ENCODE assay signal across 8 cellular contexts in the genomic region with DNA sequence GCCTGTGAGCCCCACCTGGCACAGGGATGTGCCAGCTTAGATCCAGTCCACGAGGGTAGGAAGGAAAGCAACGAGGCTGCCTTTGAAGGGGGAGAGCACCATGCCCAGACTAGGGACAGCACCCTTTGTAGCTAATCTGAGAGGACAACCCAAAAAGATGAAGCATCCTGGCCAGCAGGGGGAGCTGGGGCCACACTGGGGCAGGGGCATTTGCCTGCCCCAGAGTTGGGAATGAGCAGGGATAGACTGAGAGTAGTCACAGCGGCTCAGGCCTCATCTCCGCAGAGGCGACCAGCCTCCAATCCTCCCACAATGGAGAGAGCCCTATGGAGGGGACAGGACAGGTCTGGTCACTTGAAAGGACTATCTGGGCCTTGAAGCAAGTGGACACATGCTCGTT. TPM values are rescaled to one million over a fixed set of nuclear protein-coding genes. Genes with fewer than 3 reads are reported as not detected.
DNase-seq lines count a peak whose midpoint lies in the region; ATAC-seq and TF ChIP-seq lines count a peak whose summit lies in the region.

No MANE protein-coding gene starts in this region.

- no peak overlapping the region for H3K9ac ChIP-seq in colonic mucosa (ENCODE audit: low read depth in 2 of 2, low read length in 2 of 2)

- H3K9me3 ChIP-seq in colonic mucosa: no peaks in the 10 kb centered on the region

- no peak for ATAC-seq in activated naive CD8-positive, alpha-beta T cell treated with anti-CD3 and anti-CD28 coated beads, Interleukin-2, amount 50 U/mL, for 24 hours
- no peak for ATAC-seq in stimulated activated naive CD8-positive, alpha-beta T cell treated with anti-CD3 and anti-CD28 coated beads, Interleukin-15, Interleukin-2, amounts not matched to agents 100 U/mL and 50 U/mL, for 24 hours

- H3K4me3 ChIP-seq in colonic mucosa: no peak overlapping the region

- H3K4me1 ChIP-seq in colonic mucosa: no peaks in the 10 kb centered on the region

- H3K9me3 Mint-ChIP-seq in activated naive CD8-positive, alpha-beta T cell treated with anti-CD3 and anti-CD28 coated beads, Interleukin-2, amount 50 U/mL, for 24 hours: no peaks in the 10 kb centered on the region
- H3K9me3 Mint-ChIP-seq in activated naive CD8-positive, alpha-beta T cell treated with anti-CD3 and anti-CD28 coated beads for 36 hours: no peaks in the 10 kb centered on the region

- H3K27ac Mint-ChIP-seq in activated naive CD8-positive, alpha-beta T cell treated with anti-CD3 and anti-CD28 coated beads, Interleukin-2, amount 50 U/mL, for 24 hours: no peak overlapping the region
- no peak overlapping the region for H3K27ac Mint-ChIP-seq in activated naive CD8-positive, alpha-beta T cell treated with anti-CD3 and anti-CD28 coated beads for 36 hours

- H3K36me3 Mint-ChIP-seq in activated naive CD8-positive, alpha-beta T cell treated with anti-CD3 and anti-CD28 coated beads, Interleukin-2, amount 50 U/mL, for 24 hours (ENCODE audit: low read depth): no peaks in the 10 kb centered on the region
- H3K36me3 Mint-ChIP-seq in activated naive CD8-positive, alpha-beta T cell treated with anti-CD3 and anti-CD28 coated beads for 36 hours: no peaks in the 10 kb centered on the region

- intact Hi-C loops in colonic mucosa (cut with DNase I): no loop called here

- no peaks in the 10 kb centered on the region for H3K4me1 Mint-ChIP-seq in activated naive CD8-positive, alpha-beta T cell treated with anti-CD3 and anti-CD28 coated beads, Interleukin-2, amount 50 U/mL, for 24 hours
- H3K4me1 Mint-ChIP-seq in activated naive CD8-positive, alpha-beta T cell treated with anti-CD3 and anti-CD28 coated beads for 36 hours: no peaks in the 10 kb centered on the region

- peak; percentile 35 for DNase-seq in activated naive CD8-positive, alpha-beta T cell treated with anti-CD3 and anti-CD28 coated beads, Interleukin-2, amount 50 U/mL, for 24 hours
- DNase-seq in activated naive CD8-positive, alpha-beta T cell treated with anti-CD3 and anti-CD28 coated beads for 36 hours: no peak
- DNase-seq in NCI-H2107 treated with DMSO at 0.1 percent for 48 hours (lab: John Stamatoyannopoulos, UW; ENCODE audit: unreplicated experiment) (peak; percentile 57), colonic mucosa (peak; percentile 31), NCI-H1930 (lab: John Stamatoyannopoulos, UW) (no peak), C1 segment of cervical spinal cord (lab: John Stamatoyannopoulos, UW) (no peak), SIG-M5 (lab: John Stamatoyannopoulos, UW) (no peak)
- DNase-seq in stimulated activated naive CD8-positive, alpha-beta T cell treated with anti-CD3 and anti-CD28 coated beads, Interleukin-15, Interleukin-2, amounts not matched to agents 100 U/mL and 50 U/mL, for 24 hours: peak; percentile 40

- no peaks in the 10 kb centered on the region for H3K27me3 Mint-ChIP-seq in activated naive CD8-positive, alpha-beta T cell treated with anti-CD3 and anti-CD28 coated beads, Interleukin-2, amount 50 U/mL, for 24 hours
- H3K27me3 Mint-ChIP-seq in activated naive CD8-positive, alpha-beta T cell treated with anti-CD3 and anti-CD28 coated beads for 36 hours: no peaks in the 10 kb centered on the region

- H3K36me3 ChIP-seq in colonic mucosa: no peaks in the 10 kb centered on the region

- H3K4me3 Mint-ChIP-seq in activated naive CD8-positive, alpha-beta T cell treated with anti-CD3 and anti-CD28 coated beads, Interleukin-2, amount 50 U/mL, for 24 hours: no peak overlapping the region
- no peak overlapping the region for H3K4me3 Mint-ChIP-seq in activated naive CD8-positive, alpha-beta T cell treated with anti-CD3 and anti-CD28 coated beads for 36 hours

- H3K27ac ChIP-seq in colonic mucosa: no peak overlapping the region

- peak; percentile 16 for TF ChIP-seq CTCF in colonic mucosa (IDR thresholded peaks at IDR 0.05)

- no peaks in the 10 kb centered on the region for H3K27me3 ChIP-seq in colonic mucosa

RNA-seq across cellular contexts. Expression of a gene that starts 16.4 kb away (rescaled TPM):
- total RNA-seq in activated naive CD8-positive, alpha-beta T cell treated with anti-CD3 and anti-CD28 coated beads for 36 hours: not detected
- not detected for total RNA-seq in colonic mucosa

Comparison
In these comparisons a context has a peak if more than half of its experiments do, and no peak if none do; other contexts are left out.
1. DNase-seq: peak in activated naive CD8-positive, alpha-beta T cell treated with anti-CD3 and anti-CD28 coated beads, Interleukin-2, amount 50 U/mL, for 24 hours (single experiment), NCI-H2107 treated with DMSO at 0.1 percent for 48 hours (single experiment), colonic mucosa (single experiment) and stimulated activated naive CD8-positive, alpha-beta T cell treated with anti-CD3 and anti-CD28 coated beads, Interleukin-15, Interleukin-2, amounts not matched to agents 100 U/mL and 50 U/mL, for 24 hours (single experiment); none in activated naive CD8-positive, alpha-beta T cell treated with anti-CD3 and anti-CD28 coated beads for 36 hours (single experiment), NCI-H1930 (0 of 2), C1 segment of cervical spinal cord (0 of 14) and SIG-M5 (single experiment).